23 cellular contexts compared by ENCODE assay signal in the genomic region with DNA sequence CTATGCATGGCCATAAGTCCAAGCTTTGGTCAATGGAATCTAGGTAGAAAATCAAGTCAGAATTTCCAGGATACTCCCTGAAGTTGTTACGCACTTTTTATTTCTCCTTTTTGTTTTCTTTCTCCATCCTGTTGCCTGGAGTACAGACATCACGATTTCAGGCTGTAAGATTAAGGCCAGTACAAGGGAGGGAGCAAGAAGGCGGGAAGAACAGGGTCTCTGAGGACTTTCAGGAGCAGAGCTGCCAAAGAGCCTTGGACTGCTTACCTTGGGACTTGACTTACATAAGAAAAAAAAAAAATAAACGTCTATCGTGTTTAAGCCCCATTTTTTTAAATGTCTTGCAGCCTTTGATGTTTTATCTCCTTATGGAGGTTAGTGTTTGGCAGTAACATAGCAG.
"Had no signal": no experiment of that assay in that cellular context is flagged by ENCODE, and none has a peak within 500 bp of the region (broad histone marks: within the 10 kb centered on the region; RNA-seq: fewer than 3 reads in every experiment).

No MANE protein-coding gene starts in this region.

- H3K4me3 Mint-ChIP-seq: activated B cell treated with CpG ODN at 0.5 μM for 24 hours; activated CD4-positive, alpha-beta memory T cell treated with anti-CD3 and anti-CD28 coated beads, Interleukin-2, amount 10 ng/mL, durations not matched to agents 7 days and 5 days; activated CD4-positive, alpha-beta T cell treated with anti-CD3 and anti-CD28 coated beads, Interleukin-2, amount 10 ng/mL, durations not matched to agents 24 days and 14 days; activated naive CD8-positive, alpha-beta T cell treated with anti-CD3 and anti-CD28 coated beads, Interleukin-2, amount 50 U/mL, for 24 hours; activated T-cell treated with anti-CD3 and anti-CD28 coated beads, Interleukin-2, amount 50 U/mL, for 72 hours; central memory CD8-positive, alpha-beta T cell had no signal

- H3K9me3 Mint-ChIP-seq: activated B cell treated with CpG ODN at 0.5 μM for 24 hours; activated CD4-positive, alpha-beta memory T cell treated with anti-CD3 and anti-CD28 coated beads, Interleukin-2, amount 10 ng/mL, durations not matched to agents 7 days and 5 days; activated CD4-positive, alpha-beta T cell treated with anti-CD3 and anti-CD28 coated beads, Interleukin-2, amount 10 ng/mL, durations not matched to agents 24 days and 14 days; activated naive CD8-positive, alpha-beta T cell treated with anti-CD3 and anti-CD28 coated beads, Interleukin-2, amount 50 U/mL, for 24 hours; activated T-cell treated with anti-CD3 and anti-CD28 coated beads, Interleukin-2, amount 50 U/mL, for 72 hours; central memory CD8-positive, alpha-beta T cell had no signal

- H3K27ac Mint-ChIP-seq: activated B cell treated with CpG ODN at 0.5 μM for 24 hours; activated CD4-positive, alpha-beta memory T cell treated with anti-CD3 and anti-CD28 coated beads, Interleukin-2, amount 10 ng/mL, durations not matched to agents 7 days and 5 days; activated CD4-positive, alpha-beta T cell treated with anti-CD3 and anti-CD28 coated beads, Interleukin-2, amount 10 ng/mL, durations not matched to agents 24 days and 14 days; activated naive CD8-positive, alpha-beta T cell treated with anti-CD3 and anti-CD28 coated beads, Interleukin-2, amount 50 U/mL, for 24 hours; activated T-cell treated with anti-CD3 and anti-CD28 coated beads, Interleukin-2, amount 50 U/mL, for 72 hours had no signal

- H3K4me3 ChIP-seq: ascending aorta, body of pancreas, MG63 had no signal

- H3K4me1 Mint-ChIP-seq: activated naive CD8-positive, alpha-beta T cell treated with anti-CD3 and anti-CD28 coated beads, Interleukin-2, amount 50 U/mL, for 24 hours had no signal

- ATAC-seq: activated naive CD8-positive, alpha-beta T cell treated with anti-CD3 and anti-CD28 coated beads, Interleukin-2, amount 50 U/mL, for 24 hours; activated T-cell treated with anti-CD3 and anti-CD28 coated beads, Interleukin-2, amount 50 U/mL, for 72 hours; body of pancreas; PC-3 had no signal

- H3K27me3 ChIP-seq: ascending aorta, body of pancreas, MG63 had no signal

- H3K27ac ChIP-seq: ascending aorta, body of pancreas had no signal

- H3K36me3 ChIP-seq: ascending aorta, MG63 had no signal

- DNase-seq: activated B cell treated with CpG ODN at 0.5 μM for 24 hours; activated CD4-positive, alpha-beta memory T cell treated with anti-CD3 and anti-CD28 coated beads, Interleukin-2, amount 10 ng/mL, durations not matched to agents 7 days and 5 days; activated CD4-positive, alpha-beta T cell treated with anti-CD3 and anti-CD28 coated beads for 1 hour; activated naive CD4-positive, alpha-beta T cell treated with anti-CD3 and anti-CD28 coated beads, Interleukin-2, amount 50 U/mL, for 16 hours; activated naive CD8-positive, alpha-beta T cell treated with anti-CD3 and anti-CD28 coated beads, Interleukin-2, amount 50 U/mL, for 24 hours; amniotic stem cell; body of pancreas; MG63; NCI-H1436; NCI-H1694 treated with DMSO at 0.1 percent for 48 hours; NCI-H2029 treated with DMSO at 0.1 percent for 48 hours; NCI-H345; NCI-H510A; NCI-H526 treated with DMSO at 0.1 percent for 48 hours; NCI-H82; NK-92 treated with Interleukin-12 subunit alpha and Interleukin-12 subunit beta, amount 100 ng/mL, for 24 hours; PC-3; SIG-M5; T1000 had no signal

- H3K27me3 Mint-ChIP-seq: activated CD4-positive, alpha-beta memory T cell treated with anti-CD3 and anti-CD28 coated beads, Interleukin-2, amount 10 ng/mL, durations not matched to agents 7 days and 5 days; activated CD4-positive, alpha-beta T cell treated with anti-CD3 and anti-CD28 coated beads, Interleukin-2, amount 10 ng/mL, durations not matched to agents 24 days and 14 days had no signal

- H3K9me3 ChIP-seq: ascending aorta, body of pancreas, MG63 had no signal

- H3K4me1 ChIP-seq: ascending aorta, body of pancreas had no signal
